1 cellular context compared by ENCODE assay signal in the genomic region with DNA sequence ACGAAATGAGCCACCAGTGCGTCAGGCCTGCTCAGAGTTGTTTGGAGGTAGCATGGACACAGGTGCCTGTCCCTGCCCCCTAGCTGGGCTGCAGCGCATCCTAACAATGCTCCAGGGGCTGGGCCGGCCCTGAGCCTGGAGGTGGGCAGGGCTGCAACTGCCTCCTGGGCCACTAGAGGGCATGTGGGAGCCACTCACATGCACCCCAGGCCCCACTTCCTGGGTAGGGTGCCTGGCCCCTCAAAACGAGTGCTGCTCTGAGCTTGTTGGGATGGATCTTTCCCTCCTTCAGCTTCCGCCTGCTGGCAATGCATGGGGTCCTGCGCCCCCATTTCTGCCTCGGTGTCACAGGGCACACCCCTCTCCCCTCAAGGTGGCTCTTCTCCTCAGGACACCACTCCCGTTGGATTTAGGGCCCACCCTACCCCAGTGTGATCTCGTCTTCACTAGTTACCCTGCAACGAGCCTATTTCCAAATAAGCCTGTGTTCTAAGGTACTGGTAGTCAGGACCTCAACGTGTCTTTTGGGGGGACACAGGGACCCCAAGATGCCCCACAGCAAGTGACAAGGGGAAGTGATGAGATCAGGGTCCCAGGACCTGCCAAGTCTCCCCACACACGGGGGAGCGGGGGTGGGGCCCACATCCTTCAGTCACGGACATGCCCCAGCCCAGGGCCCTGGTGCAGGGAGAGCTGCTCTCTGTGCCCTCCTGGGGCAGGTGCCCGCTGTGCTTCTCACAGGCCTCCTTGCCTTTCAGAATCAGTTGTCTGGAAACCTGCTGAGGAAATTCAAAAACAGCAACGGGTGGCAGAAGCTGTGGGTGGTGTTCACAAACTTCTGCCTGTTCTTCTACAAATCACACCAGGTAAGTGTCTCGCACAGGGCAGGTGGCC.
A peak's percentile ranks its signal among the peaks of the same experiment; 100 is the strongest.
TF ChIP-seq lines count a peak whose summit lies in the region.

No MANE protein-coding gene starts in this region.

TF ChIP-seq in K562, 482 proteins besides CTCF, POLR2A, EP300 and RAD21 (continued from another document):
- TF ChIP-seq ELF1 (tag; IDR thresholded peaks at IDR 0.05) (peak; percentile 65), THAP12 (CRISPR knock-in tag; IDR thresholded peaks at IDR 0.05) (0 out of 2 replicates have a peak, but pooled peaks have one; percentile 7), SMC3 (conservative IDR thresholded peaks at IDR 0.05; ENCODE audit: insufficient read depth, low read depth, low read length) (peak; percentile 84), STAG1 (CRISPR knock-in tag; IDR thresholded peaks at IDR 0.05; ENCODE audit: borderline replicate concordance) (peak; percentile 76; the same call in 1 of the 2 replicates), ZSCAN29 (IDR thresholded peaks at IDR 0.05) (no peak), DEAF1 (CRISPR knock-in tag; IDR thresholded peaks at IDR 0.05) (peak; percentile 69), GABPB1 (CRISPR knock-in tag; IDR thresholded peaks at IDR 0.05) (0 out of 2 replicates have a peak, but pooled peaks have one; percentile 9), TFAP4 (CRISPR knock-in tag; IDR thresholded peaks at IDR 0.05; ENCODE audit: borderline replicate concordance) (peak; percentile 31; the same call in 1 of the 2 replicates), CC2D1A (IDR thresholded peaks at IDR 0.05) (0 out of 2 replicates have a peak, but pooled peaks have one; percentile 19), TEAD2 (tag; IDR thresholded peaks at IDR 0.05) (no peak), MAZ (CRISPR knock-in tag; conservative IDR thresholded peaks at IDR 0.05 in 1 of 2, IDR thresholded peaks at IDR 0.05 in 1 of 2) (0 out of 4 replicates have a peak, but pooled peaks of 1 of the 2 experiments have one; percentile 29), POLR2G (IDR thresholded peaks at IDR 0.05; ENCODE audit: low read depth, low read length) (peak; percentile 33), RB1 (IDR thresholded peaks at IDR 0.05; ENCODE audit: low read depth) (peak; percentile 50; the same call in 1 of the 2 replicates)
- TF ChIP-seq, protein P1, sequence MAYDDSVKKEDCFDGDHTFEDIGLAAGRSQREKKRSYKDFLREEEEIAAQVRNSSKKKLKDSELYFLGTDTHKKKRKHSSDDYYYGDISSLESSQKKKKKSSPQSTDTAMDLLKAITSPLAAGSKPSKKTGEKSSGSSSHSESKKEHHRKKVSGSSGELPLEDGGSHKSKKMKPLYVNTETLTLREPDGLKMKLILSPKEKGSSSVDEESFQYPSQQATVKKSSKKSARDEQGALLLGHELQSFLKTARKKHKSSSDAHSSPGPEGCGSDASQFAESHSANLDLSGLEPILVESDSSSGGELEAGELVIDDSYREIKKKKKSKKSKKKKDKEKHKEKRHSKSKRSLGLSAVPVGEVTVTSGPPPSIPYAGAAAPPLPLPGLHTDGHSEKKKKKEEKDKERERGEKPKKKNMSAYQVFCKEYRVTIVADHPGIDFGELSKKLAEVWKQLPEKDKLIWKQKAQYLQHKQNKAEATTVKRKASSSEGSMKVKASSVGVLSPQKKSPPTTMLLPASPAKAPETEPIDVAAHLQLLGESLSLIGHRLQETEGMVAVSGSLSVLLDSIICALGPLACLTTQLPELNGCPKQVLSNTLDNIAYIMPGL (CRISPR knock-in tag; IDR thresholded peaks at IDR 0.05), result no peak
- TF ChIP-seq, protein P2, sequence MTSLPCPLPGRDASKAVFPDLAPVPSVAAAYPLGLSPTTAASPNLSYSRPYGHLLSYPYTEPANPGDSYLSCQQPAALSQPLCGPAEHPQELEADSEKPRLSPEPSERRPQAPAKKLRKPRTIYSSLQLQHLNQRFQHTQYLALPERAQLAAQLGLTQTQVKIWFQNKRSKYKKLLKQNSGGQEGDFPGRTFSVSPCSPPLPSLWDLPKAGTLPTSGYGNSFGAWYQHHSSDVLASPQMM (CRISPR knock-in tag; IDR thresholded peaks at IDR 0.05), result no peak
